In genomic region chr11:29844701-29845379, GRCh38 we compare ENCODE assay signal across 27 cellular contexts.
DNase-seq lines count a peak whose midpoint lies in the region; ATAC-seq, FAIRE-seq and TF ChIP-seq lines count a peak whose summit lies in the region.
"Had no signal": no experiment of that assay in that cellular context is flagged by ENCODE, and none has a peak within 500 bp of the region (broad histone marks: within the 10 kb centered on the region; RNA-seq: fewer than 3 reads in every experiment).

No MANE protein-coding gene starts in this region.

- no peak overlapping the region for H3K27ac ChIP-seq in MM.1S (ENCODE audit: low read length)
- H3K27ac ChIP-seq in H1 (ENCODE audit: low read depth, low read length), result no peak overlapping the region
- H3K27ac ChIP-seq in neural progenitor cell, result no peak overlapping the region
- H3K27ac ChIP-seq: esophagus squamous epithelium, KMS-11, ovary, skin epidermis, upper lobe of right lung had no signal

- H3K4me3 ChIP-seq in MM.1S (ENCODE audit: low read length), result no peak overlapping the region
- no peak overlapping the region for H3K4me3 ChIP-seq in H1 (ENCODE audit: extremely low read depth in 1 of 4, insufficient read depth in 2 of 4, low read depth in 3 of 4, low read length in 4 of 4)
- no peak overlapping the region for H3K4me3 ChIP-seq in neural progenitor cell
- H3K4me3 ChIP-seq: esophagus squamous epithelium, ovary, skin epidermis, upper lobe of right lung had no signal

- H3K79me1 ChIP-seq in H1 (ENCODE audit: low read depth, low read length), result no peaks in the 10 kb centered on the region

- FAIRE-seq in H1 (lab: Jason Lieb, UNC), result no peak
- FAIRE-seq: GM19239, H54 had no signal

- no peaks in the 10 kb centered on the region for H3K27me3 Mint-ChIP-seq in neural progenitor cell (ENCODE audit: insufficient read depth, low read depth)
- H3K27me3 Mint-ChIP-seq: activated CD4-positive, alpha-beta memory T cell treated with anti-CD3 and anti-CD28 coated beads, Interleukin-2, amount 10 ng/mL, durations not matched to agents 7 days and 5 days; CD4-positive, alpha-beta T cell had no signal

- H3K36me3 ChIP-seq in MM.1S (replicated peaks; ENCODE audit: insufficient read depth, low read length) (no peaks in the 10 kb centered on the region), H1 (ENCODE audit: control insufficient read depth in 2 of 4, insufficient read depth in 4 of 4, low read length in 3 of 4) (no peaks in the 10 kb centered on the region), neural progenitor cell (peaks cover 4% of the 10 kb centered on the region)
- H3K36me3 ChIP-seq: esophagus squamous epithelium, ovary, upper lobe of right lung had no signal

- peak; percentile 58 for ATAC-seq in Right ventricle myocardium superior (ENCODE audit: poor library complexity)
- no peak for ATAC-seq in GM18909 (IDR thresholded peaks at IDR 0.05; ENCODE audit: poor library complexity, unreplicated experiment)
- no peak for ATAC-seq in HG03159 (IDR thresholded peaks at IDR 0.05; ENCODE audit: unreplicated experiment)
- ATAC-seq: upper lobe of right lung had no signal

- H3K79me2 ChIP-seq in MM.1S (ENCODE audit: low read length) (no peaks in the 10 kb centered on the region), H1 (ENCODE audit: control insufficient read depth in 1 of 2, insufficient read depth in 2 of 2, low read length in 2 of 2) (no peaks in the 10 kb centered on the region), neural progenitor cell (ENCODE audit: low read depth) (no peaks in the 10 kb centered on the region)

- H3K9me3 ChIP-seq in MM.1S (replicated peaks; ENCODE audit: insufficient read depth, low read length), result no peaks in the 10 kb centered on the region
- H3K9me3 ChIP-seq in H1 (ENCODE audit: insufficient read depth in 2 of 2, low read depth in 1 of 2, low read length in 1 of 2), result no peaks in the 10 kb centered on the region
- H3K9me3 ChIP-seq in neural progenitor cell (ENCODE audit: low read depth), result no peaks in the 10 kb centered on the region
- H3K9me3 ChIP-seq: esophagus squamous epithelium, ovary, upper lobe of right lung had no signal

- H3K4ac ChIP-seq in H1 (replicated peaks; ENCODE audit: insufficient read length, low read depth, low read length), result no peak overlapping the region

- H3K23ac ChIP-seq in H1 (ENCODE audit: insufficient read length), result no peak overlapping the region

- H3K18ac ChIP-seq in H1 (ENCODE audit: extremely low read depth, low read length), result no peak overlapping the region

- POLR2A ChIA-PET in H1 (lab: Charles Lee; ENCODE audit: partially characterized antibody), result no interaction called here

- H3K27me3 ChIP-seq in MM.1S (replicated peaks; ENCODE audit: insufficient read depth, low read length), result no peaks in the 10 kb centered on the region
- H3K27me3 ChIP-seq in H1 (replicated peaks in 1 of 4; ENCODE audit: control insufficient read depth in 3 of 4, extremely low read depth in 1 of 4, insufficient read depth in 3 of 4, low read length in 3 of 4), result peaks cover 0 to 1% (median 0%) of the 10 kb centered on the region in 4 experiments; a peak in 1 of 7 replicates
- H3K27me3 ChIP-seq in neural progenitor cell, result no peaks in the 10 kb centered on the region
- H3K27me3 ChIP-seq: esophagus squamous epithelium, ovary, upper lobe of right lung had no signal

- no peak for TF ChIP-seq EP300 in H1 (IDR thresholded peaks at IDR 0.05; ENCODE audit: borderline replicate concordance in 1 of 2, low read depth in 2 of 2, low read length in 2 of 2)

- no peak overlapping the region for H3K4me3 Mint-ChIP-seq in neural progenitor cell
- H3K4me3 Mint-ChIP-seq: activated CD4-positive, alpha-beta memory T cell treated with anti-CD3 and anti-CD28 coated beads, Interleukin-2, amount 10 ng/mL, durations not matched to agents 7 days and 5 days; CD4-positive, alpha-beta T cell; nephron progenitor cell had no signal

- no peaks in the 10 kb centered on the region for H4K20me1 ChIP-seq in MM.1S (ENCODE audit: insufficient read depth, low read length)
- no peaks in the 10 kb centered on the region for H4K20me1 ChIP-seq in H1 (replicated peaks in 1 of 2; ENCODE audit: control insufficient read depth in 1 of 2, insufficient read depth in 2 of 2, low read length in 2 of 2)
- no peaks in the 10 kb centered on the region for H4K20me1 ChIP-seq in neural progenitor cell (ENCODE audit: low read depth)

- no peak overlapping the region for H4K91ac ChIP-seq in H1 (replicated peaks; ENCODE audit: insufficient read length, low read length)

- intact Hi-C loops in Right ventricle myocardium superior (cut with DNase I), result loop anchor here (10.0 kb wide), 1 partner anchor 200 kb away; no protein-coding TSS in a partner anchor
- intact Hi-C loops in cardiac septum (cut with DNase I), result loop anchor here (10.0 kb wide), 1 partner anchor 200 kb away; no protein-coding TSS in a partner anchor

- H2AK5ac ChIP-seq in H1 (ENCODE audit: low read depth, low read length), result no peak overlapping the region

- peak; percentile 42 to 48 for TF ChIP-seq RAD21 in H1 (IDR thresholded peaks at IDR 0.05 in 1 of 2, conservative IDR thresholded peaks at IDR 0.05 in 1 of 2; ENCODE audit: low read depth in 2 of 2, low read length in 2 of 2)

- H2BK12ac ChIP-seq in H1 (ENCODE audit: low read depth, low read length), result no peak overlapping the region

- DNase-seq in Right ventricle myocardium superior (no peak), cardiac septum (ENCODE audit: low spot score) (no peak), MM.1S (no peak), H1 (ENCODE audit: low read depth in 1 of 2, low spot score in 2 of 2) (no peak), neural progenitor cell (ENCODE audit: low spot score) (no peak), NCI-H1930 (lab: John Stamatoyannopoulos, UW) (no peak)
- DNase-seq: activated CD4-positive, alpha-beta memory T cell treated with anti-CD3 and anti-CD28 coated beads, Interleukin-2, amount 10 ng/mL, durations not matched to agents 7 days and 5 days; activated CD8-positive, alpha-beta memory T cell treated with anti-CD3 and anti-CD28 coated beads, Interleukin-2, amount 50 U/mL, for 4 hours; activated naive CD4-positive, alpha-beta T cell; AML-193; CD4-positive, alpha-beta T cell; cerebellar nuclear complex; dermis blood vessel endothelial cell; esophagus squamous epithelium; foreskin melanocyte; NCI-H1417 treated with DMSO at 0.1 percent for 48 hours; NCI-H774; nephron progenitor cell; ovary; stimulated activated naive CD4-positive, alpha-beta T cell; upper lobe of right lung had no signal

- H3K14ac ChIP-seq in H1 (ENCODE audit: insufficient read length), result no peak overlapping the region

- no peak overlapping the region for H3K56ac ChIP-seq in H1 (replicated peaks; ENCODE audit: insufficient read length, low read depth, low read length)

- H3K36me3 Mint-ChIP-seq in neural progenitor cell, result no peaks in the 10 kb centered on the region

- H3K4me1 Mint-ChIP-seq in neural progenitor cell, result no peaks in the 10 kb centered on the region
- H3K4me1 Mint-ChIP-seq: activated CD4-positive, alpha-beta memory T cell treated with anti-CD3 and anti-CD28 coated beads, Interleukin-2, amount 10 ng/mL, durations not matched to agents 7 days and 5 days; nephron progenitor cell had no signal

- no peaks in the 10 kb centered on the region; the same call in 1 of the 2 replicates for H3K23me2 ChIP-seq in H1 (ENCODE audit: low read depth, low read length)

- TF ChIP-seq POLR2A in H1 (IDR thresholded peaks at IDR 0.05; ENCODE audit: control extremely low read depth in 1 of 2, low read depth in 2 of 2, low read length in 2 of 2), result no peak

- H3F3A ChIP-seq in MM.1S (ENCODE audit: insufficient read depth, low read length) (no peaks in the 10 kb centered on the region), neural progenitor cell (ENCODE audit: low read depth) (no peaks in the 10 kb centered on the region)

- H2AFZ ChIP-seq in MM.1S (ENCODE audit: low read length) (no peak overlapping the region), H1 (ENCODE audit: low read length) (no peak overlapping the region), neural progenitor cell (replicated peaks) (no peak overlapping the region)

- H4K8ac ChIP-seq in H1 (ENCODE audit: extremely low read depth, insufficient read depth, low read length), result no peak overlapping the region

- peak; percentile 23; the same call in 1 of the 2 replicates for TF ChIP-seq CTCF in MM.1S (IDR thresholded peaks at IDR 0.05; ENCODE audit: low read length)
- TF ChIP-seq CTCF in H1 (IDR thresholded peaks at IDR 0.05; ENCODE audit: control extremely low read depth in 1 of 3, insufficient read depth in 1 of 3, low read depth in 1 of 3, low read length in 3 of 3), result peak in 1 of 3 experiments; percentile 11; a peak in 2 of 4 replicates
- TF ChIP-seq CTCF in neural progenitor cell (IDR thresholded peaks at IDR 0.05), result peak; percentile 13

- no peak overlapping the region for H2BK5ac ChIP-seq in H1 (ENCODE audit: low read depth, low read length)

- CTCF ChIA-PET in H1 (lab: Charles Lee; ENCODE audit: partially characterized antibody), result interaction anchor here (0.9 to 1.6 kb wide), 8 partner anchors 8 to 461 kb away, joined by 3 to 7 read pairs (median 3); no protein-coding TSS in a partner anchor

- no peak overlapping the region for H3K4me2 ChIP-seq in MM.1S (ENCODE audit: low read depth, low read length)
- H3K4me2 ChIP-seq in H1 (ENCODE audit: insufficient read depth in 1 of 2, low read depth in 2 of 2, low read length in 2 of 2), result no peak overlapping the region
- H3K4me2 ChIP-seq in neural progenitor cell, result no peak overlapping the region
- H3K4me2 ChIP-seq: KMS-11 had no signal

- H2BK15ac ChIP-seq in H1 (ENCODE audit: low read length), result no peak overlapping the region

- H3K27ac Mint-ChIP-seq in neural progenitor cell, result no peak overlapping the region
- H3K27ac Mint-ChIP-seq: activated CD4-positive, alpha-beta memory T cell treated with anti-CD3 and anti-CD28 coated beads, Interleukin-2, amount 10 ng/mL, durations not matched to agents 7 days and 5 days; CD4-positive, alpha-beta T cell; nephron progenitor cell had no signal

- 78 to 100% methylated on average over 1 to 3 of the region's 3 CpGs for WGBS in H1 (ENCODE audit: extremely low coverage in 1 of 2, insufficient coverage in 1 of 2, insufficient read length in 1 of 2, insufficient replicate concordance in 2 of 2, low coverage in 1 of 2, low lambda C conversion rate in 2 of 2, missing lambda C conversion rate in 1 of 2), 2 experiments

- H2BK120ac ChIP-seq in H1 (replicated peaks; ENCODE audit: low read depth, low read length), result no peak overlapping the region

- H3K9me3 Mint-ChIP-seq in neural progenitor cell, result no peaks in the 10 kb centered on the region
- H3K9me3 Mint-ChIP-seq: CD4-positive, alpha-beta T cell had no signal

- H3K9me2 ChIP-seq in MM.1S (replicated peaks; ENCODE audit: insufficient read depth, low read length), result no peaks in the 10 kb centered on the region

- no peak overlapping the region for H2BK20ac ChIP-seq in H1 (ENCODE audit: low read length)

- H3K9ac ChIP-seq in MM.1S (ENCODE audit: low read length) (no peak overlapping the region), H1 (replicated peaks in 1 of 4; ENCODE audit: extremely low read depth in 1 of 4, low read depth in 3 of 4, low read length in 3 of 4) (no peak overlapping the region), neural progenitor cell (no peak overlapping the region)
- H3K9ac ChIP-seq: KMS-11 had no signal

- H3K4me1 ChIP-seq in MM.1S (ENCODE audit: low read length) (no peaks in the 10 kb centered on the region), H1 (replicated peaks in 1 of 4; ENCODE audit: control insufficient read depth in 3 of 4, insufficient read depth in 4 of 4, low read length in 3 of 4) (no peaks in the 10 kb centered on the region), neural progenitor cell (no peaks in the 10 kb centered on the region)
- H3K4me1 ChIP-seq: esophagus squamous epithelium, upper lobe of right lung had no signal

- H4K5ac ChIP-seq in H1 (ENCODE audit: insufficient read length, low read depth, low read length), result no peak overlapping the region
